ENCODE assay signal across 29 cellular contexts in genomic region chr11:66933508-66933907, GRCh38. TPM values are rescaled to one million over a fixed set of nuclear protein-coding genes. Genes with fewer than 3 reads are reported as not detected.
A peak's percentile ranks its signal among the peaks of the same experiment; 100 is the strongest.
DNase-seq lines count a peak whose midpoint lies in the region; ATAC-seq and TF ChIP-seq lines count a peak whose summit lies in the region.
"Had no signal": no experiment of that assay in that cellular context is flagged by ENCODE, and none has a peak within 500 bp of the region (broad histone marks: within the 10 kb centered on the region; RNA-seq: fewer than 3 reads in every experiment).

No MANE protein-coding gene starts in this region.

- H3K9ac ChIP-seq in HCT116 (ENCODE audit: low read length) (no peak overlapping the region), mesendoderm (ENCODE audit: low read length) (no peak overlapping the region)

- H3K4me2 ChIP-seq in HCT116 (ENCODE audit: low read length), result no peak overlapping the region
- no peak overlapping the region for H3K4me2 ChIP-seq in mesendoderm (ENCODE audit: low read length)

- H4K20me1 ChIP-seq in HCT116 (ENCODE audit: insufficient read depth), result no peaks in the 10 kb centered on the region

- BruUV-seq in HCT116 (replicated peaks; lab: Mats Ljungman, UMichigan), result no TSS peak

- H3K27me3 Mint-ChIP-seq in chondrocyte (ENCODE audit: low read depth), result no peaks in the 10 kb centered on the region
- H3K27me3 Mint-ChIP-seq: stimulated activated naive CD8-positive, alpha-beta T cell treated with anti-CD3 and anti-CD28 coated beads, Interleukin-15, amount 100 ng/mL, for 72 hours had no signal

- RAD21 ChIA-PET in HCT116 (lab: Charles Lee; ENCODE audit: low non-redundant PET in 1 of 2, low total read pairs in 2 of 2, uncharacterized antibody in 2 of 2, unreplicated experiment in 2 of 2), result no interaction called here

- no peak overlapping the region for H3K4me3 Mint-ChIP-seq in chondrocyte (ENCODE audit: unreplicated experiment)
- H3K4me3 Mint-ChIP-seq: activated B cell treated with CpG ODN at 0.5 μM for 24 hours; activated CD8-positive, alpha-beta memory T cell treated with anti-CD3 and anti-CD28 coated beads, Interleukin-2, amount 10 ng/mL, durations not matched to agents 7 days and 5 days; activated T-cell treated with anti-CD3 and anti-CD28 coated beads, Interleukin-2, amount 50 U/mL, for 72 hours; naive B cell; stimulated activated naive CD8-positive, alpha-beta T cell treated with anti-CD3 and anti-CD28 coated beads, Interleukin-15, amount 100 ng/mL, for 72 hours had no signal

- peaks cover 0 to 18% of the 10 kb centered on the region in 2 experiments; a peak in 1 of 4 replicates for H3K4me1 ChIP-seq in HCT116 (ENCODE audit: control insufficient read depth in 1 of 2, insufficient read depth in 2 of 2, low read length in 2 of 2)
- no peaks in the 10 kb centered on the region for H3K4me1 ChIP-seq in mesendoderm (ENCODE audit: control insufficient read depth, low read depth, low read length)
- H3K4me1 ChIP-seq: left ventricle myocardium inferior, tibial artery had no signal

- POLR2A ChIA-PET in HCT116 (lab: Charles Lee), result interaction anchor here (1.0 kb wide), 1 partner anchor 14 kb away, joined by 3 read pairs; no protein-coding TSS in a partner anchor

- no peak overlapping the region for H2BK15ac ChIP-seq in mesendoderm (replicated peaks; ENCODE audit: low read depth)

- H4K5ac ChIP-seq in mesendoderm (ENCODE audit: low read length), result no peak overlapping the region

- no peak overlapping the region for H2AFZ ChIP-seq in HCT116 (ENCODE audit: low read depth, low read length, poor library complexity, severe bottlenecking)

- TF ChIP-seq CTCF in HCT116 (IDR thresholded peaks at IDR 0.05 in 2 of 3, conservative IDR thresholded peaks at IDR 0.05 in 1 of 3; ENCODE audit: borderline replicate concordance in 1 of 3, insufficient read depth in 1 of 3, low read depth in 2 of 3, low read length in 2 of 3) (no peak), chondrocyte (IDR thresholded peaks at IDR 0.05) (no peak)

- peaks cover 4% of the 10 kb centered on the region for H3K9me3 Mint-ChIP-seq in chondrocyte (ENCODE audit: low read depth)
- H3K9me3 Mint-ChIP-seq: activated B cell treated with CpG ODN at 0.5 μM for 24 hours; activated T-cell treated with anti-CD3 and anti-CD28 coated beads, Interleukin-2, amount 50 U/mL, for 72 hours; stimulated activated naive CD8-positive, alpha-beta T cell treated with anti-CD3 and anti-CD28 coated beads, Interleukin-15, amount 100 ng/mL, for 72 hours had no signal

- no CpG with 5 or more reads among the region's 4 CpGs for WGBS in mesendoderm (ENCODE audit: extremely low coverage, insufficient coverage, low lambda C conversion rate)

- H3K27ac ChIP-seq in HCT116 (ENCODE audit: low read depth, low read length) (no peak overlapping the region), mesendoderm (ENCODE audit: low read depth, low read length) (no peak overlapping the region)
- H3K27ac ChIP-seq: left ventricle myocardium inferior, tibial artery had no signal

- H3K4ac ChIP-seq in mesendoderm (ENCODE audit: low read depth, low read length), result no peak overlapping the region

- no peak overlapping the region for H3K56ac ChIP-seq in mesendoderm (ENCODE audit: low read length)

- H3K36me3 ChIP-seq in HCT116 (ENCODE audit: control insufficient read depth in 1 of 2, insufficient read depth in 2 of 2, low read length in 2 of 2), result no peaks in the 10 kb centered on the region
- no peaks in the 10 kb centered on the region for H3K36me3 ChIP-seq in mesendoderm (ENCODE audit: control insufficient read depth, insufficient read depth, low read length)
- H3K36me3 ChIP-seq: left ventricle myocardium inferior, tibial artery had no signal

- no peak overlapping the region for H4K8ac ChIP-seq in mesendoderm (ENCODE audit: low read depth, low read length)

- no peaks in the 10 kb centered on the region for H3K36me3 Mint-ChIP-seq in chondrocyte (ENCODE audit: low read depth)
- H3K36me3 Mint-ChIP-seq: activated CD8-positive, alpha-beta memory T cell treated with anti-CD3 and anti-CD28 coated beads, Interleukin-2, amount 10 ng/mL, durations not matched to agents 7 days and 5 days had no signal

- no peaks in the 10 kb centered on the region for H3K9me2 ChIP-seq in HCT116 (ENCODE audit: insufficient read depth)

- peaks cover 35% of the 10 kb centered on the region for H3K4me1 Mint-ChIP-seq in chondrocyte (ENCODE audit: low read depth)
- H3K4me1 Mint-ChIP-seq: activated B cell treated with CpG ODN at 0.5 μM for 24 hours; activated CD8-positive, alpha-beta memory T cell treated with anti-CD3 and anti-CD28 coated beads, Interleukin-2, amount 10 ng/mL, durations not matched to agents 7 days and 5 days; stimulated activated naive CD8-positive, alpha-beta T cell treated with anti-CD3 and anti-CD28 coated beads, Interleukin-15, amount 100 ng/mL, for 72 hours had no signal

- H3K18ac ChIP-seq in mesendoderm (ENCODE audit: low read length), result no peak overlapping the region

- TF ChIP-seq RAD21 in HCT116 (IDR thresholded peaks at IDR 0.05; ENCODE audit: low read depth), result no peak

- ATAC-seq in HCT116 (no peak), sciatic nerve (no peak)
- ATAC-seq: activated CD8-positive, alpha-beta memory T cell treated with anti-CD3 and anti-CD28 coated beads, Interleukin-2, amount 10 ng/mL, durations not matched to agents 7 days and 5 days; activated T-cell treated with anti-CD3 and anti-CD28 coated beads, Interleukin-2, amount 50 U/mL, for 72 hours; stimulated activated naive CD8-positive, alpha-beta T cell treated with anti-CD3 and anti-CD28 coated beads, Interleukin-15, amount 100 ng/mL, for 72 hours had no signal

- H2AK5ac ChIP-seq in mesendoderm (ENCODE audit: low read length), result no peak overlapping the region

- H3K79me2 ChIP-seq in HCT116 (ENCODE audit: insufficient read depth, low read length) (no peaks in the 10 kb centered on the region), mesendoderm (ENCODE audit: control insufficient read depth, insufficient read depth, low read length) (no peaks in the 10 kb centered on the region)

- H3K9me3 ChIP-seq in HCT116 (ENCODE audit: control insufficient read depth in 1 of 2, insufficient read depth in 1 of 2, low read depth in 1 of 2, low read length in 2 of 2), result no peaks in the 10 kb centered on the region
- H3K9me3 ChIP-seq: left ventricle myocardium inferior, tibial artery had no signal

- H3K23ac ChIP-seq in mesendoderm (ENCODE audit: low read length), result no peak overlapping the region

- peak overlapping the region; percentile 57 for H3K27ac Mint-ChIP-seq in chondrocyte (ENCODE audit: unreplicated experiment)
- H3K27ac Mint-ChIP-seq: activated B cell treated with CpG ODN at 0.5 μM for 24 hours; activated CD8-positive, alpha-beta memory T cell treated with anti-CD3 and anti-CD28 coated beads, Interleukin-2, amount 10 ng/mL, durations not matched to agents 7 days and 5 days had no signal

- CTCF ChIA-PET in HCT116 (lab: Charles Lee), result interaction anchor here (0.7 kb wide), 1 partner anchor 120 kb away, joined by 4 read pairs; no protein-coding TSS in a partner anchor

- no peaks in the 10 kb centered on the region for H3K79me1 ChIP-seq in mesendoderm (ENCODE audit: low read length)

- no peak for TF ChIP-seq POLR2A in HCT116 (IDR thresholded peaks at IDR 0.05; ENCODE audit: borderline replicate concordance, extremely low read depth, insufficient read depth, insufficient read length)

- H3K4me3 ChIP-seq in HCT116 (replicated peaks in 1 of 2; ENCODE audit: low read depth in 1 of 2, low read length in 2 of 2), result no peak overlapping the region
- H3K4me3 ChIP-seq in mesendoderm (ENCODE audit: low read length), result no peak overlapping the region
- H3K4me3 ChIP-seq: left ventricle myocardium inferior, tibial artery had no signal

- no peak overlapping the region for H2BK120ac ChIP-seq in mesendoderm (ENCODE audit: low read depth, low read length)

- no peak overlapping the region for H2BK5ac ChIP-seq in mesendoderm (ENCODE audit: low read length)

- no peaks in the 10 kb centered on the region for H3K27me3 ChIP-seq in HCT116 (ENCODE audit: insufficient read depth, low read length)
- no peaks in the 10 kb centered on the region for H3K27me3 ChIP-seq in mesendoderm (ENCODE audit: insufficient read depth, low read length, poor library complexity)
- H3K27me3 ChIP-seq: tibial artery had no signal

- intact Hi-C loops in HCT116 (cut with micrococcal nuclease), result no loop called here
- intact Hi-C loops in sciatic nerve (cut with DNase I), result no loop called here

- DNase-seq in A172 (ENCODE audit: low spot score), result peak; percentile 38
- no peak for DNase-seq in HCT116 (ENCODE audit: low read depth, low spot score)
- DNase-seq in chondrocyte (ENCODE audit: low spot score), result no peak
- peak; percentile 31 for DNase-seq in mesendoderm
- DNase-seq in NCI-H146 treated with DMSO at 0.1 percent for 48 hours (lab: John Stamatoyannopoulos, UW; ENCODE audit: unreplicated experiment), result no peak
- no peak for DNase-seq in sciatic nerve (ENCODE audit: low spot score)
- no peak for DNase-seq in HT-29 (ENCODE audit: low spot score)
- DNase-seq in NCI-H187 treated with DMSO at 0.1 percent for 48 hours (lab: John Stamatoyannopoulos, UW), result no peak
- DNase-seq: activated B cell treated with CpG ODN at 0.5 μM for 24 hours; activated CD4-positive, alpha-beta T cell treated with anti-CD3 and anti-CD28 coated beads, Interleukin-2, amount 50 U/mL, for 1 hour; activated CD8-positive, alpha-beta memory T cell treated with anti-CD3 and anti-CD28 coated beads, Interleukin-2, amount 10 ng/mL, durations not matched to agents 7 days and 5 days; activated naive CD4-positive, alpha-beta T cell treated with Interleukin-2 at 50 U/mL for 16 hours; activated T-cell treated with anti-CD3 and anti-CD28 coated beads, Interleukin-2, amount 50 U/mL, for 72 hours; amniotic stem cell; effector CD8-positive, alpha-beta T cell; GF-D8; islet precursor cell; left ventricle myocardium inferior; naive B cell; NCI-H1048; NCI-H1930; NCI-H526 treated with DMSO at 0.1 percent for 48 hours; nucleus accumbens; SHP77; stimulated activated CD8-positive, alpha-beta memory T cell treated with anti-CD3 and anti-CD28 coated beads, Interleukin-4, amount 100 ng/mL, for 48 hours; stimulated activated naive CD8-positive, alpha-beta T cell treated with anti-CD3 and anti-CD28 coated beads, Interleukin-15, amount 100 ng/mL, for 72 hours; tibial artery had no signal

TF ChIP-seq in HCT116, 20 proteins besides CTCF, POLR2A, EP300 and RAD21 (continues in another document):
- no peak for TF ChIP-seq EZH2 (IDR thresholded peaks at IDR 0.05)

RNA-seq across cellular contexts. Expression of gene PC, which starts 24.7 kb away (rescaled TPM):
- 6.8 and 8.6 TPM in 2 replicates for total RNA-seq in A172 (2014; rRNA removed; shearing (Covaris generic))
- 24.1 TPM for total RNA-seq in HCT116 (2021; ENCODE audit: unreplicated experiment)
- polyA plus RNA-seq in HCT116 (2012), result 23.7 and 26.8 TPM in 2 replicates
- total RNA-seq in chondrocyte, result 12.3 to 33.7 TPM (median 14.2 TPM) in 3 replicates
- polyA plus RNA-seq in mesendoderm (2013, experiment 1 of 2), result 4.0 TPM
- 3.8 TPM for polyA plus RNA-seq in mesendoderm (2013, experiment 2 of 2)
- 103 TPM for total RNA-seq in sciatic nerve
- 42.0 and 48.8 TPM in 2 replicates for total RNA-seq in HT-29 (2014; rRNA removed; shearing (Covaris generic))

RNA-seq across cellular contexts. Expression of gene C11orf86, which starts 41.6 kb away (rescaled TPM):
- total RNA-seq in A172 (2014; rRNA removed; shearing (Covaris generic)), result not detected in 2 replicates
- 0.25 TPM for total RNA-seq in HCT116 (2021; ENCODE audit: unreplicated experiment)
- 0.25 and 0.50 TPM in 2 replicates for polyA plus RNA-seq in HCT116 (2012)
- total RNA-seq in chondrocyte, result not detected in 3 replicates
- polyA plus RNA-seq in mesendoderm (2013, experiment 1 of 2), result 0.10 TPM
- 0.10 TPM for polyA plus RNA-seq in mesendoderm (2013, experiment 2 of 2)
- total RNA-seq in sciatic nerve, result not detected
- total RNA-seq in HT-29 (2014; rRNA removed; shearing (Covaris generic)), result 0.29 and 0.69 TPM in 2 replicates
- total RNA-seq: activated B cell treated with CpG ODN at 0.5 μM for 24 hours; activated CD8-positive, alpha-beta memory T cell treated with anti-CD3 and anti-CD28 coated beads, Interleukin-2, amount 10 ng/mL, durations not matched to agents 7 days and 5 days; activated T-cell treated with anti-CD3 and anti-CD28 coated beads, Interleukin-2, amount 50 U/mL, for 72 hours; left ventricle myocardium inferior; skeletal muscle tissue had no signal
- polyA plus RNA-seq: esophagus had no signal

Comparison
In these comparisons a context has a peak if more than half of its experiments do, and no peak if none do; other contexts are left out.
1. DNase-seq: peak in A172 (single experiment) and mesendoderm (single experiment); none in HCT116 (single experiment), chondrocyte (single experiment), NCI-H146 treated with DMSO at 0.1 percent for 48 hours (single experiment), sciatic nerve (single experiment), HT-29 (single experiment) and NCI-H187 treated with DMSO at 0.1 percent for 48 hours (single experiment).